In genomic region chr14:59294662-59294992, GRCh38 we compare ENCODE assay signal across 20 cellular contexts.
DNase-seq lines count a peak whose midpoint lies in the region; ATAC-seq and TF ChIP-seq lines count a peak whose summit lies in the region.
"Had no signal": no experiment of that assay in that cellular context is flagged by ENCODE, and none has a peak within 500 bp of the region (broad histone marks: within the 10 kb centered on the region; RNA-seq: fewer than 3 reads in every experiment).

No MANE protein-coding gene starts in this region.

- DNase-seq in GM03348 (ENCODE audit: low spot score) (peak; percentile 50), adipocyte (ENCODE audit: low read depth) (peak; percentile 79), medulla oblongata (ENCODE audit: extremely low spot score) (no peak), NCI-H2196 treated with DMSO at 0.1 percent for 48 hours (lab: John Stamatoyannopoulos, UW; ENCODE audit: unreplicated experiment) (no peak), NCI-H1092 treated with DMSO at 0.1 percent for 48 hours (lab: John Stamatoyannopoulos, UW) (no peak)
- DNase-seq: activated CD4-positive, alpha-beta T cell treated with anti-CD3 and anti-CD28 coated beads, Interleukin-2, amount 10 ng/mL, durations not matched to agents 24 days and 14 days; activated naive CD8-positive, alpha-beta T cell treated with anti-CD3 and anti-CD28 coated beads, Interleukin-2, amount 50 U/mL, for 24 hours; activated T-cell treated with anti-CD3 and anti-CD28 coated beads, Interleukin-2, amount 50 U/mL, for 48 hours; colonic mucosa; erythroblast; NCI-H187 treated with DMSO at 0.1 percent for 48 hours; NCI-H524; RPMI8226; small intestine; stimulated activated naive CD8-positive, alpha-beta T cell treated with anti-CD3 and anti-CD28 coated beads, Interleukin-15, amount 100 ng/mL, for 72 hours had no signal

- H3K27me3 ChIP-seq in adipocyte (replicated peaks; ENCODE audit: control insufficient read depth, insufficient read depth, low read length) (no peaks in the 10 kb centered on the region), gastroesophageal sphincter (no peaks in the 10 kb centered on the region)
- H3K27me3 ChIP-seq: BLaER1, colonic mucosa had no signal

- H3K36me3 ChIP-seq in adipocyte (ENCODE audit: control insufficient read depth, insufficient read depth, low read length, severe bottlenecking) (peaks cover 13% of the 10 kb centered on the region), gastroesophageal sphincter (peaks cover 3 to 19% of the 10 kb centered on the region in 2 donors)
- H3K36me3 ChIP-seq: colonic mucosa had no signal

- H3K27ac ChIP-seq in gastroesophageal sphincter (peak overlapping the region; percentile 63 to 74 (median 68)), skin epidermis (peak overlapping the region in 11 of 21 experiments; percentile 14 to 72 (median 37))
- H3K27ac ChIP-seq: BLaER1, colonic mucosa had no signal

- no peak for TF ChIP-seq POLR2A in gastroesophageal sphincter (IDR thresholded peaks at IDR 0.05)

- TF ChIP-seq EP300 in gastroesophageal sphincter (IDR thresholded peaks at IDR 0.05) = no peak

- H3K4me1 ChIP-seq in adipocyte (ENCODE audit: control insufficient read depth, insufficient read depth, low read length) (peaks cover 27% of the 10 kb centered on the region), gastroesophageal sphincter (peaks cover 28 to 71% (median 37%) of the 10 kb centered on the region in 3 donors)
- H3K4me1 ChIP-seq: colonic mucosa had no signal

- peak overlapping the region; percentile 10 for H3K9ac ChIP-seq in adipocyte (ENCODE audit: low read length)
- H3K9ac ChIP-seq: BLaER1 had no signal

- TF ChIP-seq CTCF in gastroesophageal sphincter (IDR thresholded peaks at IDR 0.05) = no peak

- H3K9me3 ChIP-seq in adipocyte (ENCODE audit: control insufficient read depth, low read length) = no peaks in the 10 kb centered on the region
- H3K9me3 ChIP-seq in gastroesophageal sphincter = no peaks in the 10 kb centered on the region
- H3K9me3 ChIP-seq: colonic mucosa had no signal

- 8 to 38% methylated on average over 1 of the region's 1 CpG for WGBS in gastroesophageal sphincter (ENCODE audit: low coverage in 1 of 2), 2 donors

- ATAC-seq in gastroesophageal sphincter (no peak), GM19328 (IDR thresholded peaks at IDR 0.05; ENCODE audit: unreplicated experiment) (no peak)
- ATAC-seq: activated naive CD8-positive, alpha-beta T cell treated with anti-CD3 and anti-CD28 coated beads, Interleukin-2, amount 50 U/mL, for 24 hours; stimulated activated naive CD8-positive, alpha-beta T cell treated with anti-CD3 and anti-CD28 coated beads, Interleukin-15, amount 100 ng/mL, for 72 hours had no signal

- H3K4me3 ChIP-seq in adipocyte (ENCODE audit: low read length) (no peak overlapping the region), gastroesophageal sphincter (no peak overlapping the region), skin epidermis (no peak overlapping the region)
- H3K4me3 ChIP-seq: BLaER1, colonic mucosa, lung had no signal

Comparison
In these comparisons a context has a peak if more than half of its experiments do, and no peak if none do; other contexts are left out.
1. DNase-seq: peak in GM03348 (single experiment) and adipocyte (single experiment); none in medulla oblongata (single experiment), NCI-H2196 treated with DMSO at 0.1 percent for 48 hours (single experiment) and NCI-H1092 treated with DMSO at 0.1 percent for 48 hours (single experiment).